2 cellular contexts compared by ENCODE assay signal in genomic region chr13:24906268-24906667, GRCh38.
TF ChIP-seq lines count a peak whose summit lies in the region.

No MANE protein-coding gene starts in this region.

TF ChIP-seq in HepG2, 621 proteins besides CTCF, POLR2A, EP300 and RAD21 (continued from another document):
- TF ChIP-seq, protein P1, sequence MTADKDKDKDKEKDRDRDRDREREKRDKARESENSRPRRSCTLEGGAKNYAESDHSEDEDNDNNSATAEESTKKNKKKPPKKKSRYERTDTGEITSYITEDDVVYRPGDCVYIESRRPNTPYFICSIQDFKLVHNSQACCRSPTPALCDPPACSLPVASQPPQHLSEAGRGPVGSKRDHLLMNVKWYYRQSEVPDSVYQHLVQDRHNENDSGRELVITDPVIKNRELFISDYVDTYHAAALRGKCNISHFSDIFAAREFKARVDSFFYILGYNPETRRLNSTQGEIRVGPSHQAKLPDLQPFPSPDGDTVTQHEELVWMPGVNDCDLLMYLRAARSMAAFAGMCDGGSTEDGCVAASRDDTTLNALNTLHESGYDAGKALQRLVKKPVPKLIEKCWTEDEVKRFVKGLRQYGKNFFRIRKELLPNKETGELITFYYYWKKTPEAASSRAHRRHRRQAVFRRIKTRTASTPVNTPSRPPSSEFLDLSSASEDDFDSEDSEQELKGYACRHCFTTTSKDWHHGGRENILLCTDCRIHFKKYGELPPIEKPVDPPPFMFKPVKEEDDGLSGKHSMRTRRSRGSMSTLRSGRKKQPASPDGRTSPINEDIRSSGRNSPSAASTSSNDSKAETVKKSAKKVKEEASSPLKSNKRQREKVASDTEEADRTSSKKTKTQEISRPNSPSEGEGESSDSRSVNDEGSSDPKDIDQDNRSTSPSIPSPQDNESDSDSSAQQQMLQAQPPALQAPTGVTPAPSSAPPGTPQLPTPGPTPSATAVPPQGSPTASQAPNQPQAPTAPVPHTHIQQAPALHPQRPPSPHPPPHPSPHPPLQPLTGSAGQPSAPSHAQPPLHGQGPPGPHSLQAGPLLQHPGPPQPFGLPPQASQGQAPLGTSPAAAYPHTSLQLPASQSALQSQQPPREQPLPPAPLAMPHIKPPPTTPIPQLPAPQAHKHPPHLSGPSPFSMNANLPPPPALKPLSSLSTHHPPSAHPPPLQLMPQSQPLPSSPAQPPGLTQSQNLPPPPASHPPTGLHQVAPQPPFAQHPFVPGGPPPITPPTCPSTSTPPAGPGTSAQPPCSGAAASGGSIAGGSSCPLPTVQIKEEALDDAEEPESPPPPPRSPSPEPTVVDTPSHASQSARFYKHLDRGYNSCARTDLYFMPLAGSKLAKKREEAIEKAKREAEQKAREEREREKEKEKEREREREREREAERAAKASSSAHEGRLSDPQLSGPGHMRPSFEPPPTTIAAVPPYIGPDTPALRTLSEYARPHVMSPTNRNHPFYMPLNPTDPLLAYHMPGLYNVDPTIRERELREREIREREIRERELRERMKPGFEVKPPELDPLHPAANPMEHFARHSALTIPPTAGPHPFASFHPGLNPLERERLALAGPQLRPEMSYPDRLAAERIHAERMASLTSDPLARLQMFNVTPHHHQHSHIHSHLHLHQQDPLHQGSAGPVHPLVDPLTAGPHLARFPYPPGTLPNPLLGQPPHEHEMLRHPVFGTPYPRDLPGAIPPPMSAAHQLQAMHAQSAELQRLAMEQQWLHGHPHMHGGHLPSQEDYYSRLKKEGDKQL (CRISPR knock-in tag; IDR thresholded peaks at IDR 0.05; ENCODE audit: low read depth): no peak
- no peak for TF ChIP-seq ZNF788 (CRISPR knock-in tag; IDR thresholded peaks at IDR 0.05; ENCODE audit: borderline replicate concordance)

TF ChIP-seq in GM12878, 131 proteins besides CTCF, POLR2A, EP300 and RAD21 (continued from another document):
- TF ChIP-seq CUX1 (IDR thresholded peaks at IDR 0.05; ENCODE audit: insufficient replicate concordance, low read depth, low read length): no peak
- no peak for TF ChIP-seq PRDM15 (CRISPR knock-in tag; IDR thresholded peaks at IDR 0.05)
- TF ChIP-seq, protein P2, sequence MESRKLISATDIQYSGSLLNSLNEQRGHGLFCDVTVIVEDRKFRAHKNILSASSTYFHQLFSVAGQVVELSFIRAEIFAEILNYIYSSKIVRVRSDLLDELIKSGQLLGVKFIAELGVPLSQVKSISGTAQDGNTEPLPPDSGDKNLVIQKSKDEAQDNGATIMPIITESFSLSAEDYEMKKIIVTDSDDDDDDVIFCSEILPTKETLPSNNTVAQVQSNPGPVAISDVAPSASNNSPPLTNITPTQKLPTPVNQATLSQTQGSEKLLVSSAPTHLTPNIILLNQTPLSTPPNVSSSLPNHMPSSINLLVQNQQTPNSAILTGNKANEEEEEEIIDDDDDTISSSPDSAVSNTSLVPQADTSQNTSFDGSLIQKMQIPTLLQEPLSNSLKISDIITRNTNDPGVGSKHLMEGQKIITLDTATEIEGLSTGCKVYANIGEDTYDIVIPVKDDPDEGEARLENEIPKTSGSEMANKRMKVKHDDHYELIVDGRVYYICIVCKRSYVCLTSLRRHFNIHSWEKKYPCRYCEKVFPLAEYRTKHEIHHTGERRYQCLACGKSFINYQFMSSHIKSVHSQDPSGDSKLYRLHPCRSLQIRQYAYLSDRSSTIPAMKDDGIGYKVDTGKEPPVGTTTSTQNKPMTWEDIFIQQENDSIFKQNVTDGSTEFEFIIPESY (IDR thresholded peaks at IDR 0.05): no peak
- no peak for TF ChIP-seq IRF5 (IDR thresholded peaks at IDR 0.05; ENCODE audit: borderline replicate concordance)
- TF ChIP-seq, protein P3, sequence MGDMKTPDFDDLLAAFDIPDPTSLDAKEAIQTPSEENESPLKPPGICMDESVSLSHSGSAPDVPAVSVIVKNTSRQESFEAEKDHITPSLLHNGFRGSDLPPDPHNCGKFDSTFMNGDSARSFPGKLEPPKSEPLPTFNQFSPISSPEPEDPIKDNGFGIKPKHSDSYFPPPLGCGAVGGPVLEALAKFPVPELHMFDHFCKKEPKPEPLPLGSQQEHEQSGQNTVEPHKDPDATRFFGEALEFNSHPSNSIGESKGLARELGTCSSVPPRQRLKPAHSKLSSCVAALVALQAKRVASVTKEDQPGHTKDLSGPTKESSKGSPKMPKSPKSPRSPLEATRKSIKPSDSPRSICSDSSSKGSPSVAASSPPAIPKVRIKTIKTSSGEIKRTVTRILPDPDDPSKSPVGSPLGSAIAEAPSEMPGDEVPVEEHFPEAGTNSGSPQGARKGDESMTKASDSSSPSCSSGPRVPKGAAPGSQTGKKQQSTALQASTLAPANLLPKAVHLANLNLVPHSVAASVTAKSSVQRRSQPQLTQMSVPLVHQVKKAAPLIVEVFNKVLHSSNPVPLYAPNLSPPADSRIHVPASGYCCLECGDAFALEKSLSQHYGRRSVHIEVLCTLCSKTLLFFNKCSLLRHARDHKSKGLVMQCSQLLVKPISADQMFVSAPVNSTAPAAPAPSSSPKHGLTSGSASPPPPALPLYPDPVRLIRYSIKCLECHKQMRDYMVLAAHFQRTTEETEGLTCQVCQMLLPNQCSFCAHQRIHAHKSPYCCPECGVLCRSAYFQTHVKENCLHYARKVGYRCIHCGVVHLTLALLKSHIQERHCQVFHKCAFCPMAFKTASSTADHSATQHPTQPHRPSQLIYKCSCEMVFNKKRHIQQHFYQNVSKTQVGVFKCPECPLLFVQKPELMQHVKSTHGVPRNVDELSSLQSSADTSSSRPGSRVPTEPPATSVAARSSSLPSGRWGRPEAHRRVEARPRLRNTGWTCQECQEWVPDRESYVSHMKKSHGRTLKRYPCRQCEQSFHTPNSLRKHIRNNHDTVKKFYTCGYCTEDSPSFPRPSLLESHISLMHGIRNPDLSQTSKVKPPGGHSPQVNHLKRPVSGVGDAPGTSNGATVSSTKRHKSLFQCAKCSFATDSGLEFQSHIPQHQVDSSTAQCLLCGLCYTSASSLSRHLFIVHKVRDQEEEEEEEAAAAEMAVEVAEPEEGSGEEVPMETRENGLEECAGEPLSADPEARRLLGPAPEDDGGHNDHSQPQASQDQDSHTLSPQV (IDR thresholded peaks at IDR 0.05): no peak
- TF ChIP-seq MEF2B (IDR thresholded peaks at IDR 0.05; ENCODE audit: partially characterized antibody, poor library complexity, severe bottlenecking): no peak
- TF ChIP-seq HDAC6 (IDR thresholded peaks at IDR 0.05; ENCODE audit: unreplicated experiment): no peak
- TF ChIP-seq MTA2 (IDR thresholded peaks at IDR 0.05; ENCODE audit: low read depth): no peak
- TF ChIP-seq NR2C1 (IDR thresholded peaks at IDR 0.05): no peak
- TF ChIP-seq SMAD5 (IDR thresholded peaks at IDR 0.05; ENCODE audit: low read depth): no peak
- no peak for TF ChIP-seq ZNF207 (IDR thresholded peaks at IDR 0.05; ENCODE audit: borderline replicate concordance)
- TF ChIP-seq FOXK2 (IDR thresholded peaks at IDR 0.05): no peak
- no peak for TF ChIP-seq SRF (IDR thresholded peaks at IDR 0.05; ENCODE audit: low read depth in 2 of 2, low read length in 2 of 2)
